ENCODE assay signal across 8 cellular contexts in the genomic region with DNA sequence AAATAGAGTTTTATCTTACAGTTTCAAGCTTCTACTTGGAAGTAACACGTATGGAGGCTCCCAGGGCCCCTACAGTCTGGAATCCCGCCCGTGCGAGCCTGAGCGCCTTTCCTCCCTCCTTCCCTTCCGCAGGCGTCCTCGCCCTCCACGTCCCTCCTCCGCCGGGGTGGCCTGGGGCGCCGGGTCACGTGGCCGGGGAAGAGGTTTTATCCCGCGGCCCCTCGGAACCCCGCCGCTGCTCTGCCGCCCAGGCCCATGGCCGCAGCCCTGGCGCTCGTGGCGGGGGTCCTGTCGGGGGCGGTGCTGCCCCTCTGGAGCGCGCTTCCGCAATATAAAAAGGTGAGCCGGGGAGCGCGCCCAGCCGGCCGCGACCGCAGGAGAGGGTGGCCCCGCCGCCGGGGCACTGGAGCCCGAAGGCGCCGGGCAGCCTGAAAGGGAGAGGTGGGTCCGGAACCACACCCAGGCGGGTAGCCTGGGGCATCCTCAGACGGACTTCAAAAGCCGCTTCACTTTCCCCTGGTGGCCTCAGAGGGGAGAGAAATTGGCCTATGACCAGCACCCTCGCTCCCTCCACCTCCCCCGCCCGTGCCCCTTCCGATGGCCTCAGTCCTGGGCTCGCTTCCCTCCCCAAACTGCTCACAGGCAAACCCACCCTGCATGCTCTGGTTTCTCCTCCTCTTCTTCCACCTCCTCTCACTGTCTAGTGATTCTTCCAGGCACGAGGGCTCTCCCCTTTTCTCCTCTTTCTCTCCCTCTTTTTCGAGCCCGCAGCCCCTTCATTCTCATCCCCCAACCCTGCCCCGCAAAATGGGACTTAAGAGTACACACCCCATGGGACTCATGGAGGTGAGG. TPM values are rescaled to one million over a fixed set of nuclear protein-coding genes. Genes with fewer than 3 reads are reported as not detected.
DNase-seq lines count a peak whose midpoint lies in the region; ATAC-seq and TF ChIP-seq lines count a peak whose summit lies in the region.

CLPSL2 (plus strand) TSS at position 235 of the 852 bp plus-strand sequence; CDS start at position 256, 21 bp downstream.

- H3K4me1 ChIP-seq in Peyer's patch (peaks cover 0 to 7% (median 0%) of the 10 kb centered on the region in 4 donors), esophagus squamous epithelium (peaks cover 9 to 17% (median 9%) of the 10 kb centered on the region in 3 donors)

- intact Hi-C loops in esophagus squamous epithelium (cut with DNase I) = no loop called here

- H3K4me3 ChIP-seq in Peyer's patch (peak within 1 kb of the TSS; percentile 30 to 52 (median 49)), esophagus squamous epithelium (peak within 1 kb of the TSS; percentile 25 to 65 (median 34))

- no peak for TF ChIP-seq POLR2A in Peyer's patch (IDR thresholded peaks at IDR 0.05)
- TF ChIP-seq POLR2A in esophagus squamous epithelium (IDR thresholded peaks at IDR 0.05) = no peak

- TF ChIP-seq CTCF in Peyer's patch (IDR thresholded peaks at IDR 0.05) = no peak
- no peak for TF ChIP-seq CTCF in esophagus squamous epithelium (IDR thresholded peaks at IDR 0.05)
- no peak for TF ChIP-seq CTCF in omental fat pad (IDR thresholded peaks at IDR 0.05)

- ATAC-seq in omental fat pad (ENCODE audit: low FRiP score) = peak; percentile 43
- no peak for ATAC-seq in GM18520 (IDR thresholded peaks at IDR 0.05; ENCODE audit: unreplicated experiment)

- 3 to 4% methylated on average over 22 to 29 of the region's 56 CpGs for WGBS in esophagus squamous epithelium, 2 donors

- DNase-seq in NCI-H2081 (lab: John Stamatoyannopoulos, UW) (peak; percentile 29 to 48), NCI-H2081 treated with DMSO at 0.1 percent for 48 hours (lab: John Stamatoyannopoulos, UW) (no peak), Peyer's patch (peak in 1 of 3 donors; percentile 34), esophagus squamous epithelium (lab: John Stamatoyannopoulos, UW) (no peak), omental fat pad (ENCODE audit: low spot score) (no peak), middle frontal gyrus (ENCODE audit: extremely low spot score, low spot score) (no peak), ureter (ENCODE audit: low spot score) (no peak)

- H3K36me3 ChIP-seq in Peyer's patch = no peaks in the 10 kb centered on the region
- no peaks in the 10 kb centered on the region for H3K36me3 ChIP-seq in esophagus squamous epithelium

- H3K27ac ChIP-seq in Peyer's patch (no peak within 1 kb of the TSS), esophagus squamous epithelium (no peak within 1 kb of the TSS)

- H3K27me3 ChIP-seq in Peyer's patch = peaks cover 0 to 14% of the 10 kb centered on the region in 2 donors
- peaks cover 0 to 60% (median 6%) of the 10 kb centered on the region in 4 donors for H3K27me3 ChIP-seq in esophagus squamous epithelium

- H3K9me3 ChIP-seq in Peyer's patch (no peaks in the 10 kb centered on the region), esophagus squamous epithelium (no peaks in the 10 kb centered on the region)

RNA-seq across cellular contexts. Expression of gene CLPSL2, which starts in this region (rescaled TPM):
- not detected for total RNA-seq in Peyer's patch
- not detected for total RNA-seq in esophagus squamous epithelium
- not detected for total RNA-seq in omental fat pad
- not detected for total RNA-seq in ureter

Comparison
In these comparisons a context has a peak if more than half of its experiments do, and no peak if none do; other contexts are left out.
1. DNase-seq: peak in NCI-H2081 (2 of 2); none in NCI-H2081 treated with DMSO at 0.1 percent for 48 hours (single experiment), esophagus squamous epithelium (single experiment), omental fat pad (single experiment), middle frontal gyrus (single experiment) and ureter (single experiment).
2. Peak in ATAC-seq in omental fat pad; RNA of the gene not detected or under 1 TPM.